8 cellular contexts compared by ENCODE assay signal in the genomic region with DNA sequence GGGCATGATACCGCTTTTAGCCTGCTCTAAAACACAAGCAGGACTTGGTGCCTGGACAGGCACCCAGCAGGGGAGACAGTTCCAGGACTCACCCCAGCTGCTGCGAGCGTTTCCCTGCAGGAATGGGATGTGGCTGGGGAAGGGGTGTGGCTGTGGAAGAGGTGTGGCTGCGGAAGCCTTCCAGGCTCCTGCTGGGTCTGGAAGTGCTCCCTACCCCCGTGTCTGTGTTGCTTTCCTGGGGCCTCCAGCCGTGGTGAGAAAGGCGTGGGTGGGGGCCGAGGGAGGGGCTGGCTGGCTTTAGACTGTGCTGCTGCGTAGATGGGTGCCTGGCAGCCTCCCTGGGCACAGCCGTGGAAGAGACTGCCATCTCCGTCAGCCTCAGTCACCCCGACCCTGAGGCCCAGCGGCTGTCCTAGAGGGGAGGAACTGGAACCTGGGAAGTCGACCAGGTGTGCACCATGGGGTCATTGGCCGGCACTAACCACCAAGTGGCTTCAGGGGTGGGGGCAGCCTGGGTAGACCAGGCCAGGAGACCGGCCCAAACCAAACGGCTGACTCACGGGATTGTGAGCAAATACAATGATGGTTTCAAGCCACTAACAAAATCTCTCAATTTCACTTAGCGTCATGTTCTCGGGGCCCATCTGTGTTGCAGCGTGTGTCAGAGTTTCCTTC. TPM values are rescaled to one million over a fixed set of nuclear protein-coding genes. Genes with fewer than 3 reads are reported as not detected.
DNase-seq lines count a peak whose midpoint lies in the region; ATAC-seq and TF ChIP-seq lines count a peak whose summit lies in the region.
"Not testable (repeated sequence)": the region's sequence is repeated elsewhere in the genome, so short reads cannot be mapped to it uniquely, and the experiment has no call there.

No MANE protein-coding gene starts in this region.

- H3K4me1 ChIP-seq in GM23248 (ENCODE audit: insufficient read depth); OCI-LY1 (ENCODE audit: insufficient read depth, low read length, severe bottlenecking); body of pancreas; foreskin keratinocyte; left lung: not testable (repeated sequence)

- not testable (repeated sequence) for H2AFZ ChIP-seq in GM23248; OCI-LY1 (ENCODE audit: low read length)

- H3K36me3 Mint-ChIP-seq in activated T-cell treated with anti-CD3 and anti-CD28 coated beads, Interleukin-2, amount 50 U/mL, for 4 hours (ENCODE audit: insufficient read depth) = not testable (repeated sequence)

- H3F3A ChIP-seq in GM23248 (ENCODE audit: insufficient read depth); OCI-LY1 (ENCODE audit: insufficient read depth, low read length): not testable (repeated sequence)

- H3K4me2 ChIP-seq in GM23248 (ENCODE audit: unreplicated experiment); OCI-LY1 (ENCODE audit: low read length): not testable (repeated sequence)

- not testable (repeated sequence) for H3K4me3 Mint-ChIP-seq in activated T-cell treated with anti-CD3 and anti-CD28 coated beads, Interleukin-2, amount 50 U/mL, for 4 hours

- WGBS in GM23248 (ENCODE audit: low coverage in 1 of 2, low lambda C conversion rate in 2 of 2, missing lambda C conversion rate in 2 of 2), 2 experiments = 0% methylated on average over 1 of the region's 21 CpGs; no CpG with 5 or more reads in 1 of the 2 experiments
- no CpG with 5 or more reads among the region's 21 CpGs for WGBS in body of pancreas, 2 donors

- intact Hi-C loops in body of pancreas (cut with DNase I); left lung (cut with DNase I): not testable (repeated sequence)

- not testable (repeated sequence) for H4K20me1 ChIP-seq in GM23248 (ENCODE audit: insufficient read depth); OCI-LY1 (ENCODE audit: insufficient read depth, low read length)

- not testable (repeated sequence) for H3K27me3 ChIP-seq in GM23248 (replicated peaks; ENCODE audit: insufficient read depth); OCI-LY1 (ENCODE audit: insufficient read depth, low read length); body of pancreas; foreskin keratinocyte; left lung

- peak; percentile 63 to 69 for ATAC-seq in activated T-cell treated with anti-CD3 and anti-CD28 coated beads, Interleukin-2, amount 50 U/mL, for 4 hours
- ATAC-seq in body of pancreas (peak; percentile 35), foreskin keratinocyte (peak; percentile 33), left lung (peak; percentile 14)
- peak; percentile 54 for ATAC-seq in stimulated activated naive CD8-positive, alpha-beta T cell treated with anti-CD3 and anti-CD28 coated beads, Interleukin-15, Interleukin-2, amounts not matched to agents 100 U/mL and 50 U/mL, for 24 hours

- not testable (repeated sequence) for H3K9ac ChIP-seq in GM23248; OCI-LY1 (ENCODE audit: low read length)

- not testable (repeated sequence) for H3K4me3 ChIP-seq in AG10803 (ENCODE audit: low read length); GM23248; OCI-LY1 (ENCODE audit: low read depth, low read length, poor library complexity, severe bottlenecking); body of pancreas; left lung

- H3K9me3 ChIP-seq in GM23248 (ENCODE audit: low read depth); OCI-LY1 (ENCODE audit: low read length); body of pancreas; left lung: not testable (repeated sequence)

- H3K9me3 Mint-ChIP-seq in activated T-cell treated with anti-CD3 and anti-CD28 coated beads, Interleukin-2, amount 50 U/mL, for 4 hours = not testable (repeated sequence)

- in situ Hi-C loops in GM23248 (cut with MboI) = not testable (repeated sequence)

- peak; percentile 1 for DNase-seq in AG10803 (ENCODE audit: low read depth)
- peak; percentile 39 for DNase-seq in GM23248
- DNase-seq in activated T-cell treated with anti-CD3 and anti-CD28 coated beads, Interleukin-2, amount 50 U/mL, for 4 hours; body of pancreas; foreskin keratinocyte; left lung; stimulated activated naive CD8-positive, alpha-beta T cell treated with anti-CD3 and anti-CD28 coated beads, Interleukin-15, Interleukin-2, amounts not matched to agents 100 U/mL and 50 U/mL, for 24 hours: not testable (repeated sequence)

- not testable (repeated sequence) for TF ChIP-seq POLR2A in body of pancreas (IDR thresholded peaks at IDR 0.05)

- H3K27ac ChIP-seq in GM23248, body of pancreas, foreskin keratinocyte, left lung: not testable (repeated sequence)
- H3K27ac ChIP-seq in OCI-LY1 (ENCODE audit: low read depth, low read length, poor library complexity, severe bottlenecking) = peak overlapping the region; percentile 62

- not testable (repeated sequence) for H3K4me1 Mint-ChIP-seq in activated T-cell treated with anti-CD3 and anti-CD28 coated beads, Interleukin-2, amount 50 U/mL, for 4 hours (ENCODE audit: low read depth)

- H3K9me2 ChIP-seq in GM23248 (ENCODE audit: insufficient read depth); OCI-LY1 (ENCODE audit: low read depth, low read length): not testable (repeated sequence)

- H3K36me3 ChIP-seq in GM23248 (ENCODE audit: low read depth); OCI-LY1 (ENCODE audit: insufficient read depth, low read length); body of pancreas (replicated peaks in 1 of 2; ENCODE audit: insufficient read depth in 1 of 2, low read depth in 2 of 2); left lung: not testable (repeated sequence)

- not testable (repeated sequence) for TF ChIP-seq CTCF in AG10803 (conservative IDR thresholded peaks at IDR 0.05; ENCODE audit: low read length); OCI-LY1 (IDR thresholded peaks at IDR 0.05; ENCODE audit: low read length); body of pancreas (IDR thresholded peaks at IDR 0.05); foreskin keratinocyte (conservative IDR thresholded peaks at IDR 0.05); left lung (IDR thresholded peaks at IDR 0.05)

- not testable (repeated sequence) for H3K79me2 ChIP-seq in GM23248 (ENCODE audit: insufficient read depth); OCI-LY1 (ENCODE audit: insufficient read depth, low read length)

- not testable (repeated sequence) for H3K27me3 Mint-ChIP-seq in activated T-cell treated with anti-CD3 and anti-CD28 coated beads, Interleukin-2, amount 50 U/mL, for 4 hours (ENCODE audit: low read depth)

RNA-seq across cellular contexts. Expression of a gene that starts 19.9 kb away (rescaled TPM):
- 39.6 and 45.7 TPM in 2 replicates for total RNA-seq in GM23248 (2014; rRNA removed; shearing (Covaris generic))
- polyA plus RNA-seq in GM23248 (2016; fragmentation: Nextera tagmentation; extraction: Ambion mirVana) (49.1 and 50.9 TPM in 2 replicates), foreskin keratinocyte (5.0 and 28.8 TPM in 2 replicates)
- total RNA-seq in activated T-cell treated with anti-CD3 and anti-CD28 coated beads, Interleukin-2, amount 50 U/mL, for 4 hours = 10 to 100 TPM in 1 of 3 donors, 1 to 10 TPM in 2; 7.3 to 63.8 (median 9.3) TPM
- total RNA-seq in body of pancreas (1 to 10 TPM; 2.1 to 3.0 TPM), foreskin keratinocyte (4.7 and 23.2 TPM in 2 replicates), left lung (10 to 100 TPM in 1 of 2 donors, 1 to 10 TPM in 1; 8.8 to 10.8 TPM)

RNA-seq across cellular contexts. Expression of a gene that starts 46.2 kb away (rescaled TPM):
- 16.1 and 16.3 TPM in 2 replicates for total RNA-seq in GM23248 (2014; rRNA removed; shearing (Covaris generic))
- polyA plus RNA-seq in GM23248 (2016; fragmentation: Nextera tagmentation; extraction: Ambion mirVana) (11.2 and 12.8 TPM in 2 replicates), foreskin keratinocyte (0.89 and 13.6 TPM in 2 replicates)
- total RNA-seq in activated T-cell treated with anti-CD3 and anti-CD28 coated beads, Interleukin-2, amount 50 U/mL, for 4 hours = 100 to 1,000 TPM in 1 of 3 donors, 10 to 100 TPM in 2; 24.6 to 145 (median 27.1) TPM
- total RNA-seq in body of pancreas (10 to 100 TPM in 1 of 2 donors, 1 to 10 TPM in 1; 6.5 to 14.5 TPM), foreskin keratinocyte (2.4 and 23.6 TPM in 2 replicates), left lung (1 to 10 TPM; 3.9 to 6.7 TPM)

Comparison
In these comparisons a context has a peak if more than half of its experiments do, and no peak if none do; other contexts are left out.
1. ATAC-seq: peak in every context shown above with its lines; median percentile 66 in activated T-cell treated with anti-CD3 and anti-CD28 coated beads, Interleukin-2, amount 50 U/mL, for 4 hours; 54 in stimulated activated naive CD8-positive, alpha-beta T cell treated with anti-CD3 and anti-CD28 coated beads, Interleukin-15, Interleukin-2, amounts not matched to agents 100 U/mL and 50 U/mL, for 24 hours; 35 in body of pancreas; 33 in foreskin keratinocyte; 14 in left lung.